In the genomic region with DNA sequence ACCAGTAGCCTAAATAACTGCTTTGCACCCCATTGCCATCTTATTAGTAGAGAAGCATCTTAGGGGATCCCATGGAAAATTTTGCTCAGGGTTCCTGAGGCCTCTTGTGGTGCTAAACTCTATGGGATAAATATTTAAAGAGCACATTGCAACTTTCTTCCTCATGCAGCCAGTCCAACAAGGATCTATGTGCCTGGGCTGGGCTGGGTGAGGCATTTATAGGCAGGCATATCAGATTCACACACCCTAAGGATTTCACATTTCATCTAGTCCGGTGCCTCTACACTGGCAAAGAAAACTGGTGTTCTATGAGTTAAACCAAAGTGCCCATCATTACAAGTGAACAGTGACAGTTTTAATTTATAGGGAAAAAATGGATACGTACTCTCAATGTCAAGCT, we compare ENCODE assay signal across 19 cellular contexts.
DNase-seq lines count a peak whose midpoint lies in the region; ATAC-seq and TF ChIP-seq lines count a peak whose summit lies in the region.
"Had no signal": no experiment of that assay in that cellular context is flagged by ENCODE, and none has a peak within 500 bp of the region (broad histone marks: within the 10 kb centered on the region; RNA-seq: fewer than 3 reads in every experiment).

No MANE protein-coding gene starts in this region.

- peaks cover 33% of the 10 kb centered on the region for H3K4me1 Mint-ChIP-seq in Calu3 (ENCODE audit: low read depth, unreplicated experiment)
- no peaks in the 10 kb centered on the region for H3K4me1 Mint-ChIP-seq in osteocyte (ENCODE audit: unreplicated experiment)

- H3F3A ChIP-seq in PC-3 (ENCODE audit: low read length, unreplicated experiment) (no peaks in the 10 kb centered on the region), smooth muscle cell (ENCODE audit: low read depth) (no peaks in the 10 kb centered on the region)

- H3K79me2 ChIP-seq in PC-3 (ENCODE audit: low read length) (peaks cover 48% of the 10 kb centered on the region), smooth muscle cell (ENCODE audit: low read depth) (no peaks in the 10 kb centered on the region)

- H4K20me1 ChIP-seq in PC-3 (ENCODE audit: low read length) (no peaks in the 10 kb centered on the region), smooth muscle cell (ENCODE audit: low read depth) (no peaks in the 10 kb centered on the region)

- no peaks in the 10 kb centered on the region for H3K9me2 ChIP-seq in PC-3 (replicated peaks; ENCODE audit: low read length)

- peak; percentile 36 for DNase-seq in Calu3
- DNase-seq in PC-3 = peak; percentile 40
- DNase-seq in left colon = peak; percentile 61 to 75
- DNase-seq in transverse colon = peak; percentile 70
- no peak for DNase-seq in stimulated activated CD4-positive, alpha-beta T cell treated with anti-CD3 and anti-CD28 coated beads, Interleukin-4, amount 100 ng/mL, for 24 hours
- no peak for DNase-seq in osteocyte (ENCODE audit: extremely low spot score, unreplicated experiment)
- no peak for DNase-seq in smooth muscle cell (lab: John Stamatoyannopoulos, UW; ENCODE audit: unreplicated experiment)
- DNase-seq: AML-193; Caco-2; CD4-positive, alpha-beta T cell; DMS153; DMS79; GF-D8; GM23248 had no signal

- H3K27ac Mint-ChIP-seq in Calu3 (ENCODE audit: unreplicated experiment) (peak overlapping the region; percentile 92), osteocyte (ENCODE audit: unreplicated experiment) (no peak overlapping the region)
- H3K27ac Mint-ChIP-seq: CD4-positive, alpha-beta T cell had no signal

- H3K9ac ChIP-seq in PC-3 (ENCODE audit: low read length) = peak overlapping the region; percentile 68
- H3K9ac ChIP-seq in smooth muscle cell (ENCODE audit: low read depth) = no peak overlapping the region
- H3K9ac ChIP-seq: GM23248 had no signal

- in situ Hi-C loops in transverse colon (cut with MboI; ENCODE audit: low pct_ligation_motif_present in 1 of 4, low pct_unique_long_range_greater_than_20kb in 1 of 4, low sequenced_read_pairs in 3 of 4) = no loop called here

- intact Hi-C loops in Calu3 (cut with micrococcal nuclease; ENCODE audit: unreplicated experiment) = no loop called here
- intact Hi-C loops in PC-3 (cut with micrococcal nuclease) = no loop called here
- intact Hi-C loops in left colon (cut with DNase I, micrococcal nuclease) = no loop called here
- intact Hi-C loops in transverse colon (cut with DNase I; ENCODE audit: low total_unique reads) = no loop called here

- CTCF ChIA-PET in Calu3 (lab: Charles Lee) (interaction anchor here (1.0 kb wide), 1 partner anchor 9 kb away, joined by 3 read pairs; no protein-coding TSS in a partner anchor), PC-3 (lab: Charles Lee) (no interaction called here)

- H2AFZ ChIP-seq in PC-3 (ENCODE audit: low read length) (no peak overlapping the region), smooth muscle cell (ENCODE audit: low read depth) (no peak overlapping the region)
- H2AFZ ChIP-seq: GM23248 had no signal

- H3K36me3 Mint-ChIP-seq in Calu3 (ENCODE audit: insufficient read depth, unreplicated experiment) (peaks cover 41% of the 10 kb centered on the region), osteocyte (ENCODE audit: unreplicated experiment) (no peaks in the 10 kb centered on the region)

- H3K36me3 ChIP-seq in PC-3 (ENCODE audit: low read depth, low read length) = peaks cover 9% of the 10 kb centered on the region
- H3K36me3 ChIP-seq in transverse colon = no peaks in the 10 kb centered on the region
- no peaks in the 10 kb centered on the region for H3K36me3 ChIP-seq in smooth muscle cell (ENCODE audit: low read depth)
- H3K36me3 ChIP-seq: HAP-1 had no signal

- TF ChIP-seq CTCF in Calu3 (IDR thresholded peaks at IDR 0.05; ENCODE audit: unreplicated experiment) (no peak), PC-3 (conservative IDR thresholded peaks at IDR 0.05; ENCODE audit: low read depth, low read length) (no peak), transverse colon (IDR thresholded peaks at IDR 0.05) (no peak), osteocyte (IDR thresholded peaks at IDR 0.05) (no peak), smooth muscle cell (IDR thresholded peaks at IDR 0.05; ENCODE audit: borderline replicate concordance, insufficient read depth, poor library complexity, severe bottlenecking) (no peak)

- H3K4me3 Mint-ChIP-seq in Calu3 (ENCODE audit: low read depth, unreplicated experiment) (peak overlapping the region; percentile 48), osteocyte (ENCODE audit: unreplicated experiment) (no peak overlapping the region)
- H3K4me3 Mint-ChIP-seq: CD4-positive, alpha-beta T cell had no signal

- BruUV-seq in Calu3 (replicated peaks; lab: Mats Ljungman, UMichigan) = TSS peak; percentile 5
- no TSS peak for BruUV-seq in PC-3 (replicated peaks; lab: Mats Ljungman, UMichigan)

- ATAC-seq in PC-3 = no peak
- peak; percentile 97 for ATAC-seq in left colon
- ATAC-seq: A549 had no signal

- WGBS in transverse colon (ENCODE audit: low coverage in 1 of 2), 2 donors = 30 to 74% methylated on average over 1 to 2 of the region's 2 CpGs
- WGBS in smooth muscle cell (ENCODE audit: low lambda C conversion rate) = 86% methylated on average over 2 of the region's 2 CpGs

- H3K27me3 ChIP-seq in PC-3 (ENCODE audit: low read length) (no peaks in the 10 kb centered on the region), transverse colon (no peaks in the 10 kb centered on the region), smooth muscle cell (ENCODE audit: low read depth) (no peaks in the 10 kb centered on the region)

- POLR2A ChIA-PET in PC-3 (lab: Charles Lee; ENCODE audit: unreplicated experiment) = no interaction called here

- H3K4me3 ChIP-seq in PC-3 (ENCODE audit: low read length) = peak overlapping the region; percentile 72; the same call in 1 of the 2 replicates
- no peak overlapping the region for H3K4me3 ChIP-seq in transverse colon
- no peak overlapping the region for H3K4me3 ChIP-seq in smooth muscle cell
- H3K4me3 ChIP-seq: A549, GM23248, HAP-1 had no signal

- H3K4me2 ChIP-seq in PC-3 (ENCODE audit: low read length) (peak overlapping the region; percentile 55), smooth muscle cell (no peak overlapping the region)
- H3K4me2 ChIP-seq: A549 had no signal

- H3K9me3 ChIP-seq in PC-3 (ENCODE audit: low read length) = no peaks in the 10 kb centered on the region
- no peaks in the 10 kb centered on the region for H3K9me3 ChIP-seq in transverse colon
- H3K9me3 ChIP-seq in smooth muscle cell (replicated peaks; ENCODE audit: low read depth) = no peaks in the 10 kb centered on the region
- H3K9me3 ChIP-seq: A549, Caco-2, HAP-1 had no signal

- TF ChIP-seq EP300 in transverse colon (IDR thresholded peaks at IDR 0.05; ENCODE audit: low read depth) = no peak

- no peak for TF ChIP-seq POLR2A in transverse colon (IDR thresholded peaks at IDR 0.05)

- H3K9me3 Mint-ChIP-seq in Calu3 (ENCODE audit: low read depth, unreplicated experiment) (peaks cover 11% of the 10 kb centered on the region), osteocyte (ENCODE audit: unreplicated experiment) (peaks cover 57% of the 10 kb centered on the region)
- H3K9me3 Mint-ChIP-seq: CD4-positive, alpha-beta T cell had no signal

- H3K27ac ChIP-seq in PC-3 (ENCODE audit: low read length) = peak overlapping the region; percentile 93
- H3K27ac ChIP-seq in transverse colon = peak overlapping the region; percentile 62 to 82 (median 70)
- no peak overlapping the region for H3K27ac ChIP-seq in smooth muscle cell (ENCODE audit: low read depth)
- H3K27ac ChIP-seq: 22Rv1, A549, C4-2B, GM23248, HL-60 had no signal

- H3K27me3 Mint-ChIP-seq in Calu3 (ENCODE audit: unreplicated experiment) = no peaks in the 10 kb centered on the region
- H3K27me3 Mint-ChIP-seq in osteocyte (ENCODE audit: unreplicated experiment) = no peaks in the 10 kb centered on the region
- H3K27me3 Mint-ChIP-seq: CD4-positive, alpha-beta T cell had no signal

- peaks cover 22% of the 10 kb centered on the region; the same call in 1 of the 2 replicates for H3K4me1 ChIP-seq in PC-3 (ENCODE audit: insufficient read depth, low read length)
- H3K4me1 ChIP-seq in transverse colon = peaks cover 0 to 14% (median 4%) of the 10 kb centered on the region in 4 donors
- no peaks in the 10 kb centered on the region for H3K4me1 ChIP-seq in smooth muscle cell (ENCODE audit: low read depth)
- H3K4me1 ChIP-seq: A549, Caco-2, HAP-1 had no signal

Comparison
In these comparisons a context has a peak if more than half of its experiments do, and no peak if none do; other contexts are left out.
1. DNase-seq: peak in Calu3 (single experiment), PC-3 (single experiment), left colon (2 of 2) and transverse colon (single experiment); none in stimulated activated CD4-positive, alpha-beta T cell treated with anti-CD3 and anti-CD28 coated beads, Interleukin-4, amount 100 ng/mL, for 24 hours (single experiment), osteocyte (single experiment) and smooth muscle cell (single experiment).